11 cellular contexts compared by ENCODE assay signal in genomic region chr5:121967187-121967586, GRCh38. TPM values are rescaled to one million over a fixed set of nuclear protein-coding genes. Genes with fewer than 3 reads are reported as not detected.
DNase-seq lines count a peak whose midpoint lies in the region; ATAC-seq and TF ChIP-seq lines count a peak whose summit lies in the region.
"Had no signal": no experiment of that assay in that cellular context is flagged by ENCODE, and none has a peak within 500 bp of the region (broad histone marks: within the 10 kb centered on the region; RNA-seq: fewer than 3 reads in every experiment).

No MANE protein-coding gene starts in this region.

- peaks cover 12% of the 10 kb centered on the region for H3K9me3 Mint-ChIP-seq in nephron

- no peaks in the 10 kb centered on the region for H3K27me3 Mint-ChIP-seq in nephron (ENCODE audit: low read depth)
- H3K27me3 Mint-ChIP-seq: naive thymus-derived CD4-positive, alpha-beta T cell had no signal

- TF ChIP-seq CTCF in nephron (IDR thresholded peaks at IDR 0.05; ENCODE audit: unreplicated experiment in 3 of 3), result peak; percentile 24 to 44 (median 35)

- DNase-seq in Daoy (ENCODE audit: low read depth) (peak; percentile 11), NAMALWA (ENCODE audit: low spot score) (peak; percentile 15), dedifferentiated amniotic fluid mesenchymal stem cell (ENCODE audit: extremely low spot score) (peak; percentile 51), NCI-H2081 treated with DMSO at 0.1 percent for 48 hours (lab: John Stamatoyannopoulos, UW) (no peak)
- DNase-seq in stimulated activated CD4-positive, alpha-beta T cell treated with anti-CD3 and anti-CD28 coated beads, Interleukin-4, amount 100 ng/mL, for 4 hours, result no peak
- DNase-seq: naive thymus-derived CD4-positive, alpha-beta T cell; NCI-H2171; stimulated activated CD4-positive, alpha-beta T cell treated with anti-CD3 and anti-CD28 coated beads, Interleukin-4, amount 100 ng/mL, for 24 hours had no signal

- H3K4me3 Mint-ChIP-seq in nephron, result no peak overlapping the region
- H3K4me3 Mint-ChIP-seq: naive thymus-derived CD4-positive, alpha-beta T cell had no signal

- ATAC-seq in GM18861 (IDR thresholded peaks at IDR 0.05; ENCODE audit: unreplicated experiment) (no peak), HG03045 (IDR thresholded peaks at IDR 0.05; ENCODE audit: unreplicated experiment) (no peak)
- ATAC-seq: naive thymus-derived CD4-positive, alpha-beta T cell had no signal

- H3K36me3 Mint-ChIP-seq in nephron (ENCODE audit: low read depth), result peaks cover 20% of the 10 kb centered on the region

- H3K27ac Mint-ChIP-seq in nephron, result no peak overlapping the region
- H3K27ac Mint-ChIP-seq: naive thymus-derived CD4-positive, alpha-beta T cell had no signal

- H3K4me1 Mint-ChIP-seq in nephron, result peaks cover 36% of the 10 kb centered on the region

RNA-seq across cellular contexts. Expression of gene SRFBP1, which starts 5.4 kb away (rescaled TPM):
- total RNA-seq in Daoy (2014; rRNA removed; shearing (Covaris generic)), result 26.3 and 27.3 TPM in 2 replicates

Comparison
In these comparisons a context has a peak if more than half of its experiments do, and no peak if none do; other contexts are left out.
1. DNase-seq: peak in Daoy (single experiment), NAMALWA (single experiment) and dedifferentiated amniotic fluid mesenchymal stem cell (single experiment); none in stimulated activated CD4-positive, alpha-beta T cell treated with anti-CD3 and anti-CD28 coated beads, Interleukin-4, amount 100 ng/mL, for 4 hours (0 of 2) and NCI-H2081 treated with DMSO at 0.1 percent for 48 hours (single experiment).